Comparison of ENCODE assay signal across 8 cellular contexts in genomic region chrX:43557792-43558191, GRCh38.
DNase-seq lines count a peak whose midpoint lies in the region; ATAC-seq, FAIRE-seq and TF ChIP-seq lines count a peak whose summit lies in the region.

No MANE protein-coding gene starts in this region.

- no peaks in the 10 kb centered on the region for H4K20me1 ChIP-seq in GM12878 (ENCODE audit: control insufficient read depth, insufficient read depth)

- DNase-seq in SIG-M5 treated with dmso at 0.1 percent for 504 hours (lab: John Stamatoyannopoulos, UW; ENCODE audit: unreplicated experiment) (peak; percentile 46), SIG-M5 (lab: John Stamatoyannopoulos, UW) (no peak), NCI-H1105 treated with DMSO at 0.1 percent for 48 hours (lab: John Stamatoyannopoulos, UW) (peak; percentile 56), GM12878 (ENCODE audit: low read depth, low spot score) (peak; percentile 23), iPS-NIHi11 (ENCODE audit: low spot score) (peak; percentile 41)
- DNase-seq in stimulated activated CD4-positive, alpha-beta T cell treated with anti-CD3 and anti-CD28 coated beads, Interleukin-1b, Interleukin-23, amount 100 ng/mL, for 1 hour (ENCODE audit: low read depth in 2 of 2): peak; percentile 14 to 18

- no peaks in the 10 kb centered on the region for H3K4me1 ChIP-seq in GM12878 (ENCODE audit: control insufficient read depth, insufficient read depth, low read length)

- no peak for TF ChIP-seq POLR2A in GM12878 (IDR thresholded peaks at IDR 0.05; ENCODE audit: low read depth, low read length)

- peak; percentile 60 to 83 (median 75); a peak in 5 of 6 replicates for TF ChIP-seq CTCF in GM12878 (IDR thresholded peaks at IDR 0.05 in 2 of 3, conservative IDR thresholded peaks at IDR 0.05 in 1 of 3; ENCODE audit: control insufficient read depth in 2 of 3, extremely low read depth in 1 of 3, insufficient read depth in 1 of 3, low read depth in 3 of 3, low read length in 3 of 3)

- CTCF ChIA-PET in GM12878 (lab: Yijun Ruan, JAX): interaction anchor here (0.6 to 1.8 kb wide), 11 partner anchors 22 to 1776 kb away, joined by 3 to 23 read pairs (median 3); no protein-coding TSS in a partner anchor

- SMC1A ChIA-PET in GM12878 (lab: Charles Lee; ENCODE audit: uncharacterized antibody, unreplicated experiment): interaction anchor here (0.8 to 2.7 kb wide), 5 partner anchors 133 to 1776 kb away, joined by 3 to 11 read pairs (median 5); no protein-coding TSS in a partner anchor

- POLR2A ChIA-PET in GM12878 (lab: Charles Lee): no interaction called here

- H3K27me3 ChIP-seq in GM12878 (replicated peaks in 1 of 2; ENCODE audit: control insufficient read depth in 2 of 2, insufficient read depth in 2 of 2, low read length in 1 of 2): no peaks in the 10 kb centered on the region

- RAD21 ChIA-PET in GM12878 (lab: Charles Lee; ENCODE audit: unreplicated experiment): interaction anchor here (0.9 to 2.7 kb wide), 4 partner anchors 193 to 1760 kb away, joined by 3 to 16 read pairs (median 5); no protein-coding TSS in a partner anchor

- in situ Hi-C loops in GM12878 (cut with MboI): loop anchor here (10.0 kb wide), 1 partner anchor 213 kb away; no protein-coding TSS in a partner anchor

- FAIRE-seq in TTC549 (lab: Jason Lieb, UNC) (peak; percentile 81), GM12878 (lab: Jason Lieb, UNC) (peak; percentile 64)

- peak; percentile 90 for TF ChIP-seq RAD21 in GM12878 (IDR thresholded peaks at IDR 0.05; ENCODE audit: insufficient read depth, low read depth, low read length)

- H3K4me2 ChIP-seq in GM12878 (ENCODE audit: control insufficient read depth, insufficient read depth): no peak overlapping the region

- no peaks in the 10 kb centered on the region for H3K79me2 ChIP-seq in GM12878 (ENCODE audit: control insufficient read depth, insufficient read depth, low read length)

- no peak overlapping the region for H3K4me3 ChIP-seq in GM12878

- TF ChIP-seq EP300 in GM12878 (IDR thresholded peaks at IDR 0.05; ENCODE audit: borderline replicate concordance in 1 of 2, control insufficient read depth in 1 of 2, low read depth in 2 of 2, low read length in 2 of 2): no peak

- no peak overlapping the region for H3K9ac ChIP-seq in GM12878 (ENCODE audit: control insufficient read depth, insufficient read depth, low read length)

- no TSS peak for BruUV-seq in GM12878 (replicated peaks; lab: Mats Ljungman, UMichigan)

- 18% methylated on average over 4 of the region's 4 CpGs for WGBS in GM12878 (ENCODE audit: insufficient coverage, insufficient replicate concordance, low lambda C conversion rate, missing lambda C conversion rate)

- H3K36me3 ChIP-seq in GM12878 (ENCODE audit: control insufficient read depth in 2 of 2, insufficient read depth in 2 of 2, low read length in 1 of 2): no peaks in the 10 kb centered on the region

- H2AFZ ChIP-seq in GM12878 (ENCODE audit: control insufficient read depth, low read depth, low read length): peak overlapping the region; percentile 64

- peak; percentile 78 for ATAC-seq in GM12878
- ATAC-seq in GM18873 (IDR thresholded peaks at IDR 0.05; ENCODE audit: low FRiP score, unreplicated experiment): no peak

- no peaks in the 10 kb centered on the region for H3K9me3 ChIP-seq in GM12878 (replicated peaks; ENCODE audit: control insufficient read depth, insufficient read depth, low read length)

- no peak overlapping the region for H3K27ac ChIP-seq in GM12878 (ENCODE audit: control insufficient read depth, insufficient read depth)

- intact Hi-C loops in GM12878 (cut with micrococcal nuclease; ENCODE audit: unreplicated experiment): loop anchor here (2.0 to 5.0 kb wide), 3 partner anchors 209 to 1779 kb away; no protein-coding TSS in a partner anchor

TF ChIP-seq in GM12878, 131 proteins besides CTCF, POLR2A, EP300 and RAD21 (continues in another document):
- TF ChIP-seq SMARCA5 (IDR thresholded peaks at IDR 0.05) (no peak), CUX1 (IDR thresholded peaks at IDR 0.05; ENCODE audit: insufficient replicate concordance, low read depth, low read length) (no peak), NR2F1 (conservative IDR thresholded peaks at IDR 0.05) (no peak), BHLHE40 (IDR thresholded peaks at IDR 0.05; ENCODE audit: borderline replicate concordance in 1 of 2, low read depth in 2 of 2, low read length in 1 of 2) (0 out of 4 replicates have a peak, but pooled peaks of 1 of the 2 experiments have one; percentile 5), ZNF274 (IDR thresholded peaks at IDR 0.05; ENCODE audit: insufficient read depth, insufficient read length) (no peak), ATF3 (IDR thresholded peaks at IDR 0.05; ENCODE audit: borderline replicate concordance, extremely low read depth, low read depth, low read length) (no peak), YY1 (IDR thresholded peaks at IDR 0.05; ENCODE audit: low read depth, low read length) (peak; percentile 90), RELB (IDR thresholded peaks at IDR 0.05; ENCODE audit: low read depth) (no peak), GATAD2B (conservative IDR thresholded peaks at IDR 0.05; ENCODE audit: low read depth) (no peak), TCF7 (IDR thresholded peaks at IDR 0.05; ENCODE audit: borderline replicate concordance) (no peak), STAT3 (IDR thresholded peaks at IDR 0.05; ENCODE audit: low read depth, low read length) (no peak), TAF1 (IDR thresholded peaks at IDR 0.05; ENCODE audit: borderline replicate concordance, low read depth, low read length) (no peak), BCL11A (IDR thresholded peaks at IDR 0.05; ENCODE audit: low read depth, low read length) (no peak), MLLT1 (IDR thresholded peaks at IDR 0.05) (no peak), PAX5 (IDR thresholded peaks at IDR 0.05; ENCODE audit: borderline replicate concordance, low read depth, low read length) (no peak), SIN3A (IDR thresholded peaks at IDR 0.05; ENCODE audit: low read depth, low read length) (no peak)
